2 cellular contexts compared by ENCODE assay signal in genomic region chr5:177770646-177771045, GRCh38. TPM values are rescaled to one million over a fixed set of nuclear protein-coding genes. Genes with fewer than 3 reads are reported as not detected.
"Had no signal": no experiment of that assay in that cellular context is flagged by ENCODE, and none has a peak within 500 bp of the region (broad histone marks: within the 10 kb centered on the region; RNA-seq: fewer than 3 reads in every experiment).

No MANE protein-coding gene starts in this region.

RNA-seq across cellular contexts. Expression of gene FAM153A, which starts 12.1 kb away (rescaled TPM):
- total RNA-seq: K562, RPMI7951 had no signal
